24 cellular contexts compared by ENCODE assay signal in genomic region chr1:168102482-168102881, GRCh38. TPM values are rescaled to one million over a fixed set of nuclear protein-coding genes. Genes with fewer than 3 reads are reported as not detected.
"Had no signal": no experiment of that assay in that cellular context is flagged by ENCODE, and none has a peak within 500 bp of the region (broad histone marks: within the 10 kb centered on the region; RNA-seq: fewer than 3 reads in every experiment).

No MANE protein-coding gene starts in this region.

- H3K9me3 ChIP-seq: colonic mucosa, esophagus squamous epithelium, gastrocnemius medialis, heart right ventricle, left lung, lower lobe of right lung had no signal

- H3K27ac Mint-ChIP-seq: dendritic cell treated with granulocyte-macrophage colony-stimulating factor and Interleukin-4, amounts not matched to agents 40 ng/mL and 50 ng/mL, for 4 days; effector memory CD8-positive, alpha-beta T cell; endodermal cell; naive thymus-derived CD4-positive, alpha-beta T cell had no signal

- H3K36me3 Mint-ChIP-seq: naive thymus-derived CD4-positive, alpha-beta T cell had no signal

- H3K9me3 Mint-ChIP-seq: dendritic cell treated with granulocyte-macrophage colony-stimulating factor and Interleukin-4, amounts not matched to agents 40 ng/mL and 50 ng/mL, for 4 days; effector memory CD8-positive, alpha-beta T cell; endodermal cell; naive thymus-derived CD4-positive, alpha-beta T cell had no signal

- H3K27me3 ChIP-seq: colonic mucosa, esophagus squamous epithelium, gastrocnemius medialis, heart right ventricle, left lung had no signal

- H3K27ac ChIP-seq: colonic mucosa, epithelial cell of prostate, esophagus squamous epithelium, gastrocnemius medialis, heart right ventricle, left lung, lower lobe of right lung had no signal

- H3K4me1 ChIP-seq: colonic mucosa, gastrocnemius medialis, heart right ventricle, left lung, lower lobe of right lung had no signal

- H3K4me3 ChIP-seq: colonic mucosa, esophagus squamous epithelium, gastrocnemius medialis, heart right ventricle, left lung, lower lobe of right lung had no signal

- H3K4me1 Mint-ChIP-seq: naive thymus-derived CD4-positive, alpha-beta T cell had no signal

- H3K36me3 ChIP-seq: colonic mucosa, gastrocnemius medialis had no signal

- DNase-seq: colonic mucosa; cortex of kidney; effector CD8-positive, alpha-beta T cell; effector memory CD8-positive, alpha-beta T cell; endodermal cell; erythroblast; esophagus squamous epithelium; foreskin fibroblast; foreskin melanocyte; gastrocnemius medialis; glutamatergic neuron; head of caudate nucleus; heart right ventricle; hippocampal formation; left cardiac atrium; left lung; left ventricle myocardium superior; lower lobe of right lung; mesendoderm; midbrain; naive thymus-derived CD4-positive, alpha-beta T cell had no signal

- ATAC-seq: effector memory CD8-positive, alpha-beta T cell; esophagus mucosa; gastrocnemius medialis; heart right ventricle; left cardiac atrium; left lung; left ventricle myocardium superior; lower lobe of right lung; naive thymus-derived CD4-positive, alpha-beta T cell had no signal

- H3K4me3 Mint-ChIP-seq: dendritic cell treated with granulocyte-macrophage colony-stimulating factor and Interleukin-4, amounts not matched to agents 40 ng/mL and 50 ng/mL, for 4 days; effector memory CD8-positive, alpha-beta T cell; endodermal cell; naive thymus-derived CD4-positive, alpha-beta T cell had no signal

RNA-seq across cellular contexts. Expression of gene GPR161, which starts 34.2 kb away (rescaled TPM):
- polyA plus RNA-seq: naive thymus-derived CD4-positive, alpha-beta T cell had no signal
